9 cellular contexts compared by ENCODE assay signal in genomic region chr1:167059045-167059728, GRCh38. TPM values are rescaled to one million over a fixed set of nuclear protein-coding genes. Genes with fewer than 3 reads are reported as not detected.
DNase-seq lines count a peak whose midpoint lies in the region; ATAC-seq and TF ChIP-seq lines count a peak whose summit lies in the region.
"Had no signal": no experiment of that assay in that cellular context is flagged by ENCODE, and none has a peak within 500 bp of the region (broad histone marks: within the 10 kb centered on the region; RNA-seq: fewer than 3 reads in every experiment).

No MANE protein-coding gene starts in this region.

- peaks cover 0 to 10% (median 5%) of the 10 kb centered on the region in 4 donors for H3K4me1 Mint-ChIP-seq in CD4-positive, CD25-positive, alpha-beta regulatory T cell

- H3K9me3 Mint-ChIP-seq in CD4-positive, CD25-positive, alpha-beta regulatory T cell = no peaks in the 10 kb centered on the region

- 11% methylated on average over 10 of the region's 16 CpGs for WGBS in right lobe of liver (ENCODE audit: insufficient coverage, low coverage, low lambda C conversion rate, missing lambda C conversion rate)

- H3K27ac Mint-ChIP-seq in CD4-positive, CD25-positive, alpha-beta regulatory T cell = peak overlapping the region in 2 of 3 donors; percentile 52 to 71

- H3K4me1 ChIP-seq in CD4-positive, CD25-positive, alpha-beta regulatory T cell (ENCODE audit: control insufficient read depth, insufficient read depth, low read length, poor library complexity, severe bottlenecking) = peaks cover 5% of the 10 kb centered on the region
- peaks cover 0 to 3% (median 0%) of the 10 kb centered on the region in 4 donors for H3K4me1 ChIP-seq in right lobe of liver

- DNase-seq in CD4-positive, CD25-positive, alpha-beta regulatory T cell = peak; percentile 49 to 64 (median 61)
- peak; percentile 62 for DNase-seq in H4 (ENCODE audit: low spot score)
- DNase-seq in NCI-H2171 (lab: John Stamatoyannopoulos, UW) = peak; percentile 8
- DNase-seq in activated CD4-positive, CD25-positive, alpha-beta regulatory T cell treated with anti-CD3 and anti-CD28 coated beads, Interleukin-2, amount 50 U/mL, for 72 hours = peak; percentile 84
- DNase-seq in cerebellar cortex (ENCODE audit: low spot score) = peak; percentile 72
- DNase-seq in right lobe of liver = peak; percentile 62 to 70 (median 70)
- peak; percentile 19 to 61 (median 39) for DNase-seq in stimulated activated CD4-positive, alpha-beta T cell treated with anti-CD3 and anti-CD28 coated beads, TNF-alpha, amount 100 ng/mL, for 1 hour (ENCODE audit: low read depth in 3 of 3, low spot score in 1 of 3)

- no peaks in the 10 kb centered on the region for H3K9me3 ChIP-seq in CD4-positive, CD25-positive, alpha-beta regulatory T cell (ENCODE audit: control insufficient read depth in 2 of 2, low read length in 2 of 2)
- no peaks in the 10 kb centered on the region for H3K9me3 ChIP-seq in right lobe of liver

- TF ChIP-seq CTCF in right lobe of liver (IDR thresholded peaks at IDR 0.05) = peak; percentile 92 to 97 (median 96)

- no peak overlapping the region for H3K27ac ChIP-seq in CD4-positive, CD25-positive, alpha-beta regulatory T cell (ENCODE audit: insufficient read depth, low read length, poor library complexity, severe bottlenecking)
- H3K27ac ChIP-seq in right lobe of liver = no peak overlapping the region

- H3K4me3 Mint-ChIP-seq in CD4-positive, CD25-positive, alpha-beta regulatory T cell = no peak overlapping the region

- peaks cover 15% of the 10 kb centered on the region for H3K36me3 Mint-ChIP-seq in CD4-positive, CD25-positive, alpha-beta regulatory T cell

- peak overlapping the region; percentile 37 for H3K4me3 ChIP-seq in CD4-positive, CD25-positive, alpha-beta regulatory T cell (ENCODE audit: low read depth, low read length)
- no peak overlapping the region for H3K4me3 ChIP-seq in right lobe of liver

- intact Hi-C loops in right lobe of liver (cut with DNase I) = loop anchor here (10.0 kb wide), 1 partner anchor 84 kb away; the partner anchor contains the start of gene ILDR2 (in 2 of the 2)

- ATAC-seq in CD4-positive, CD25-positive, alpha-beta regulatory T cell (ENCODE audit: low read depth in 2 of 2) = peak; percentile 58 to 60
- ATAC-seq in right lobe of liver (peak; percentile 67 to 88 (median 86)), HG03442 (IDR thresholded peaks at IDR 0.05; ENCODE audit: unreplicated experiment) (no peak)

- no peaks in the 10 kb centered on the region for H3K27me3 ChIP-seq in CD4-positive, CD25-positive, alpha-beta regulatory T cell (ENCODE audit: control insufficient read depth, insufficient read depth, low read length)
- H3K27me3 ChIP-seq in right lobe of liver = no peaks in the 10 kb centered on the region

- no peaks in the 10 kb centered on the region for H3K27me3 Mint-ChIP-seq in CD4-positive, CD25-positive, alpha-beta regulatory T cell

- H3K36me3 ChIP-seq in CD4-positive, CD25-positive, alpha-beta regulatory T cell (ENCODE audit: control insufficient read depth, insufficient read depth, low read length) = peaks cover 34% of the 10 kb centered on the region
- H3K36me3 ChIP-seq in right lobe of liver = no peaks in the 10 kb centered on the region

- TF ChIP-seq POLR2A in right lobe of liver (IDR thresholded peaks at IDR 0.05) = no peak

RNA-seq across cellular contexts. Expression of gene GPA33, which starts 31.0 kb away (rescaled TPM):
- total RNA-seq in CD4-positive, CD25-positive, alpha-beta regulatory T cell = 21.0 TPM
- polyA plus RNA-seq in CD4-positive, CD25-positive, alpha-beta regulatory T cell = 100 to 1,000 TPM in 2 of 4 donors, 10 to 100 TPM in 2; 56.0 to 121 (median 85.6) TPM
- total RNA-seq in H4 (2014; rRNA removed; shearing (Covaris generic)) = not detected in 2 replicates
- under 1 TPM in 1 of 6 experiments, not detected in 5; 0.12 TPM for total RNA-seq in right lobe of liver

RNA-seq across cellular contexts. Expression of gene STYXL2, which starts 34.7 kb away (rescaled TPM):
- not detected for total RNA-seq in CD4-positive, CD25-positive, alpha-beta regulatory T cell
- polyA plus RNA-seq in CD4-positive, CD25-positive, alpha-beta regulatory T cell = not detected
- total RNA-seq in H4 (2014; rRNA removed; shearing (Covaris generic)) = 0.04 TPM in 1 of 2 replicates, not detected in the other
- total RNA-seq in right lobe of liver = under 1 TPM in 1 of 6 experiments, not detected in 5; 0.12 TPM
- total RNA-seq: T-helper 1 cell treated with Interleukin-12 subunit alpha and Interleukin-12 subunit beta and Interleukin-4 antibody, amounts not matched to agents 30 ng/mL and 1 ng/mL, for 36 hours had no signal

Comparison
In these comparisons a context has a peak if more than half of its experiments do, and no peak if none do; other contexts are left out.
1. DNase-seq: peak in every context shown above with its lines; median percentile 84 in activated CD4-positive, CD25-positive, alpha-beta regulatory T cell treated with anti-CD3 and anti-CD28 coated beads, Interleukin-2, amount 50 U/mL, for 72 hours; 72 in cerebellar cortex; 70 in right lobe of liver; 62 in H4; 61 in CD4-positive, CD25-positive, alpha-beta regulatory T cell; 39 in stimulated activated CD4-positive, alpha-beta T cell treated with anti-CD3 and anti-CD28 coated beads, TNF-alpha, amount 100 ng/mL, for 1 hour; 8 in NCI-H2171.
2. RNA of gene GPA33, which starts 31.0 kb away (total RNA-seq): 21.0 TPM in CD4-positive, CD25-positive, alpha-beta regulatory T cell (single experiment); 0.12 TPM in right lobe of liver and not detected in H4; every median in the first group is over 10 times any median in the second.